ENCODE assay signal across 24 cellular contexts in the genomic region with DNA sequence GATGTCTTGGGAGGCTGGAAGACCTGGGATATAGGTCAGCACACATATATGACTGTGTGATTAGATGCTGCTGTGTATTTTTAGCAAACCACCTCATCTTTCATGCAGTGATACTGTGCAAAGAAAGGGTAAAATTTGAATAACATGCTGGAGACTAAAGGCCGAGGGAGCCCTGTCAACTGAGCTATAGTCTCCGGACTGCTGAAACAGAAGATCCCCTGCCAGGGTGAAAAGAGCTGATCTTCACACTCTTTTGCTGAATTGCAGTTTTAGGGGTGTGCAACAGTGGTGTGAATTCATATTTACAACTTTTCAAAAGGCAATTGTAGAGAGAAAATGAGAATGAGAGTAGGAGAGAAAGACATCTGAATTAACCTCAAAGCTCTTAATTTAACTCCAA.
A peak's percentile ranks its signal among the peaks of the same experiment; 100 is the strongest.
DNase-seq lines count a peak whose midpoint lies in the region; ATAC-seq, FAIRE-seq and TF ChIP-seq lines count a peak whose summit lies in the region.
"Had no signal": no experiment of that assay in that cellular context is flagged by ENCODE, and none has a peak within 500 bp of the region (broad histone marks: within the 10 kb centered on the region; RNA-seq: fewer than 3 reads in every experiment).

No MANE protein-coding gene starts in this region.

- peak overlapping the region; percentile 26 to 90 (median 44) for H3K27ac Mint-ChIP-seq in nephron
- H3K27ac Mint-ChIP-seq: CD4-positive, alpha-beta T cell; GM23338; H9 had no signal

- H3K4me1 Mint-ChIP-seq in nephron, result no peaks in the 10 kb centered on the region

- no peak overlapping the region for H3K4me3 Mint-ChIP-seq in nephron
- H3K4me3 Mint-ChIP-seq: CD4-positive, alpha-beta T cell; GM23338; H9 had no signal

- H2AFZ ChIP-seq in HepG2 (ENCODE audit: low read length) (no peak overlapping the region), K562 (ENCODE audit: low read depth, low read length) (no peak overlapping the region)
- H2AFZ ChIP-seq: GM23338 had no signal

- H3K27ac ChIP-seq in HepG2 (ENCODE audit: extremely low read length, insufficient read depth, low read length), result no peak overlapping the region
- no peak overlapping the region for H3K27ac ChIP-seq in right lobe of liver
- no peak overlapping the region for H3K27ac ChIP-seq in K562 (ENCODE audit: extremely low read depth, low read depth, low read length)
- H3K27ac ChIP-seq: BLaER1 treated with 17β-estradiol and CSF1 and Interleukin-3, amounts not matched to agents 10 nM and 100 nM; RWPE1 had no signal

- FAIRE-seq in HepG2 (lab: Jason Lieb, UNC) (no peak), K562 (lab: Jason Lieb, UNC) (no peak)
- FAIRE-seq: D721Med, HTR-8/SVneo had no signal

- H4K20me1 ChIP-seq in HepG2 (ENCODE audit: insufficient read depth, low read length), result no peaks in the 10 kb centered on the region
- H4K20me1 ChIP-seq in K562 (replicated peaks; ENCODE audit: control insufficient read depth, insufficient read depth, low read length), result no peaks in the 10 kb centered on the region
- H4K20me1 ChIP-seq: BLaER1 treated with 17β-estradiol and CSF1 and Interleukin-3, amounts not matched to agents 10 nM and 100 nM had no signal

- H3K9ac ChIP-seq in HepG2 (ENCODE audit: insufficient read depth, low read depth, low read length) (no peak overlapping the region), K562 (ENCODE audit: insufficient read depth in 1 of 2, low read depth in 2 of 2, low read length in 2 of 2) (no peak overlapping the region)
- H3K9ac ChIP-seq: BLaER1 treated with 17β-estradiol and CSF1 and Interleukin-3, amounts not matched to agents 10 nM and 100 nM had no signal

- no peaks in the 10 kb centered on the region for H3K36me3 ChIP-seq in HepG2 (replicated peaks in 1 of 2; ENCODE audit: control insufficient read depth in 1 of 2, insufficient read depth in 2 of 2, low read length in 2 of 2)
- no peaks in the 10 kb centered on the region for H3K36me3 ChIP-seq in right lobe of liver
- no peaks in the 10 kb centered on the region for H3K36me3 ChIP-seq in K562 (ENCODE audit: control insufficient read depth, insufficient read depth, low read length)

- TF ChIP-seq RAD21 in HepG2 (CRISPR knock-in tag; IDR thresholded peaks at IDR 0.05), result no peak
- TF ChIP-seq RAD21 in K562 (CRISPR knock-in tag; conservative IDR thresholded peaks at IDR 0.05 in 1 of 2, IDR thresholded peaks at IDR 0.05 in 1 of 2), result no peak

- BruUV-seq in HepG2 (replicated peaks; lab: Mats Ljungman, UMichigan) (no TSS peak), K562 (replicated peaks; lab: Mats Ljungman, UMichigan) (no TSS peak)

- H3K79me2 ChIP-seq in HepG2 (ENCODE audit: insufficient read depth, low read length), result no peaks in the 10 kb centered on the region
- H3K79me2 ChIP-seq in K562 (ENCODE audit: control insufficient read depth, insufficient read depth, low read length), result no peaks in the 10 kb centered on the region

- no peak overlapping the region for H3K4me2 ChIP-seq in HepG2 (ENCODE audit: low read depth, low read length)
- H3K4me2 ChIP-seq in K562 (ENCODE audit: insufficient read depth, low read length), result no peak overlapping the region
- H3K4me2 ChIP-seq: BLaER1 treated with 17β-estradiol and CSF1 and Interleukin-3, amounts not matched to agents 10 nM and 100 nM; GM23338 had no signal

- H3K36me3 Mint-ChIP-seq in nephron (ENCODE audit: low read depth), result no peaks in the 10 kb centered on the region

- WGBS in HepG2 (ENCODE audit: low lambda C conversion rate), result 0% methylated on average over 2 of the region's 2 CpGs
- WGBS in right lobe of liver (ENCODE audit: insufficient coverage, low coverage, low lambda C conversion rate, missing lambda C conversion rate), result 76% methylated on average over 2 of the region's 2 CpGs
- WGBS in K562 (ENCODE audit: insufficient coverage, low coverage, missing lambda C conversion rate), result 0% methylated on average over 2 of the region's 2 CpGs

- TF ChIP-seq POLR2A in HepG2 (IDR thresholded peaks at IDR 0.05; ENCODE audit: insufficient read depth in 1 of 2, low read depth in 2 of 2, low read length in 2 of 2), result no peak
- TF ChIP-seq POLR2A in right lobe of liver (IDR thresholded peaks at IDR 0.05), result no peak
- no peak for TF ChIP-seq POLR2A in K562 (conservative IDR thresholded peaks at IDR 0.05)

- POLR2A ChIA-PET in HepG2 (lab: Yijun Ruan, JAX) (no interaction called here), K562 (lab: Yijun Ruan, JAX) (interaction anchor here (2.0 kb wide), 1 partner anchor 17 kb away, joined by 5 read pairs; no protein-coding TSS in a partner anchor)

- CTCF ChIA-PET in HepG2 (lab: Yijun Ruan, JAX; ENCODE audit: low intra/inter-chr PET ratio, low total read pairs) (no interaction called here), K562 (lab: Yijun Ruan, JAX; ENCODE audit: low intra/inter-chr PET ratio) (no interaction called here)

- in situ Hi-C loops in HepG2 (cut with HindIII; ENCODE audit: extremely low pct_ligation_motif_present, low pct_unique_long_range_greater_than_20kb), result no loop called here
- in situ Hi-C loops in K562 (cut with MboI), result no loop called here

- no peaks in the 10 kb centered on the region for H3K9me3 ChIP-seq in HepG2 (ENCODE audit: low read length)
- no peaks in the 10 kb centered on the region for H3K9me3 ChIP-seq in right lobe of liver
- no peaks in the 10 kb centered on the region for H3K9me3 ChIP-seq in K562 (replicated peaks; ENCODE audit: control insufficient read depth, insufficient read depth, low read depth, low read length)
- H3K9me3 ChIP-seq: BLaER1 treated with 17β-estradiol and CSF1 and Interleukin-3, amounts not matched to agents 10 nM and 100 nM had no signal

- DNase-seq in HepG2 (ENCODE audit: low spot score), result no peak
- no peak for DNase-seq in right lobe of liver
- DNase-seq in K562 (ENCODE audit: extremely low read depth in 1 of 4, low spot score in 3 of 4), result no peak
- no peak for DNase-seq in NCI-H748 (lab: John Stamatoyannopoulos, UW; ENCODE audit: unreplicated experiment)
- no peak for DNase-seq in NOMO-1 treated with DMSO at 0.1 percent for 48 hours (lab: John Stamatoyannopoulos, UW; ENCODE audit: unreplicated experiment)
- DNase-seq in activated gamma-delta T cell (lab: John Stamatoyannopoulos, UW), result no peak
- DNase-seq: CD4-positive, alpha-beta T cell; H9; MV-4-11; NCI-H1105; NCI-H1436 treated with DMSO at 0.1 percent for 48 hours; NCI-H1930; NCI-H2107; NCI-H524; NCI-H774; SHP77 had no signal

- no peak overlapping the region for H3K4me3 ChIP-seq in HepG2 (replicated peaks in 1 of 3; ENCODE audit: insufficient read depth in 1 of 3, low read depth in 2 of 3, low read length in 3 of 3)
- no peak overlapping the region for H3K4me3 ChIP-seq in right lobe of liver
- no peak overlapping the region for H3K4me3 ChIP-seq in K562
- H3K4me3 ChIP-seq: BLaER1 treated with 17β-estradiol and CSF1 and Interleukin-3, amounts not matched to agents 10 nM and 100 nM; GM23338 had no signal

- H3K27me3 ChIP-seq in HepG2 (ENCODE audit: control insufficient read depth in 1 of 2, insufficient read depth in 2 of 2, low read length in 2 of 2), result no peaks in the 10 kb centered on the region
- H3K27me3 ChIP-seq in right lobe of liver, result no peaks in the 10 kb centered on the region
- no peaks in the 10 kb centered on the region for H3K27me3 ChIP-seq in K562 (ENCODE audit: control insufficient read depth in 2 of 2, insufficient read depth in 2 of 2, low read length in 2 of 2)
- H3K27me3 ChIP-seq: BLaER1 treated with 17β-estradiol and CSF1 and Interleukin-3, amounts not matched to agents 10 nM and 100 nM had no signal

- H3K27me3 Mint-ChIP-seq in nephron (ENCODE audit: low read depth), result peaks cover 6% of the 10 kb centered on the region

- no peaks in the 10 kb centered on the region for H3K9me3 Mint-ChIP-seq in nephron
- H3K9me3 Mint-ChIP-seq: CD4-positive, alpha-beta T cell had no signal

- TF ChIP-seq EP300 in HepG2 (IDR thresholded peaks at IDR 0.05; ENCODE audit: low read depth in 2 of 2, low read length in 2 of 2) (no peak), HepG2 (CRISPR knock-in tag; IDR thresholded peaks at IDR 0.05; ENCODE audit: borderline replicate concordance) (no peak), K562 (IDR thresholded peaks at IDR 0.05; ENCODE audit: low read length) (no peak)

- H3K9me1 ChIP-seq in K562 (ENCODE audit: control insufficient read depth, insufficient read depth, low read length), result no peaks in the 10 kb centered on the region

- H3K4me1 ChIP-seq in HepG2 (ENCODE audit: insufficient read depth, low read length), result peaks cover 23% of the 10 kb centered on the region
- H3K4me1 ChIP-seq in right lobe of liver, result no peaks in the 10 kb centered on the region
- no peaks in the 10 kb centered on the region for H3K4me1 ChIP-seq in K562 (replicated peaks in 1 of 2; ENCODE audit: control insufficient read depth in 2 of 2, insufficient read depth in 2 of 2, low read length in 2 of 2)
- H3K4me1 ChIP-seq: BLaER1 treated with 17β-estradiol and CSF1 and Interleukin-3, amounts not matched to agents 10 nM and 100 nM had no signal

- intact Hi-C loops in HepG2 (cut with micrococcal nuclease; ENCODE audit: unreplicated experiment), result no loop called here
- intact Hi-C loops in right lobe of liver (cut with DNase I), result no loop called here
- intact Hi-C loops in K562 (cut with micrococcal nuclease), result no loop called here

- ATAC-seq in HepG2 (no peak), right lobe of liver (no peak), K562 (no peak), GM21390 (IDR thresholded peaks at IDR 0.05; ENCODE audit: unreplicated experiment) (no peak)
- ATAC-seq: GM23338, Panc1 had no signal

- no peak for TF ChIP-seq CTCF in HepG2 (CRISPR knock-in tag; IDR thresholded peaks at IDR 0.05)
- no peak for TF ChIP-seq CTCF in right lobe of liver (IDR thresholded peaks at IDR 0.05)
- TF ChIP-seq CTCF in K562 (IDR thresholded peaks at IDR 0.05 in 2 of 3, conservative IDR thresholded peaks at IDR 0.05 in 1 of 3; ENCODE audit: insufficient read depth in 2 of 3, low read depth in 1 of 3, low read length in 3 of 3), result no peak
- TF ChIP-seq CTCF in nephron (IDR thresholded peaks at IDR 0.05; ENCODE audit: unreplicated experiment in 3 of 3), result no peak

TF ChIP-seq in K562, 482 proteins besides CTCF, POLR2A, EP300 and RAD21 (continues in another document):
- TF ChIP-seq SRSF3 (IDR thresholded peaks at IDR 0.05; ENCODE audit: insufficient read depth, low read length) (no peak), MAFG (tag; conservative IDR thresholded peaks at IDR 0.05) (0 out of 2 replicates have a peak, but pooled peaks have one; percentile 30), MAFF (IDR thresholded peaks at IDR 0.05; ENCODE audit: low read length) (peak; percentile 17; the same call in 1 of the 2 replicates), ATF3 (IDR thresholded peaks at IDR 0.05) (no peak), ATF3 (CRISPR knock-in tag; conservative IDR thresholded peaks at IDR 0.05) (no peak), ZNF146 (CRISPR knock-in tag; IDR thresholded peaks at IDR 0.05; ENCODE audit: unreplicated experiment) (no peak), KAT8 (IDR thresholded peaks at IDR 0.05; ENCODE audit: low read depth) (no peak)

Comparison
In these comparisons a context has a peak if more than half of its experiments do, and no peak if none do; other contexts are left out.
1. Of the 241 proteins assayed by ChIP-seq in both HepG2 and K562: peak only in HepG2: MAFK; only in K562: MAFG; in both: MAFF; in neither: 238.